In genomic region chr2:11234309-11234708, GRCh38 we compare ENCODE assay signal across 8 cellular contexts.
DNase-seq lines count a peak whose midpoint lies in the region; ATAC-seq and TF ChIP-seq lines count a peak whose summit lies in the region.

No MANE protein-coding gene starts in this region.

- no peaks in the 10 kb centered on the region for H3K9me2 ChIP-seq in PC-3 (replicated peaks; ENCODE audit: low read length)

- ATAC-seq in PC-3 (peak; percentile 42), GM19455 (IDR thresholded peaks at IDR 0.05; ENCODE audit: unreplicated experiment) (no peak), GM21619 (IDR thresholded peaks at IDR 0.05; ENCODE audit: unreplicated experiment) (no peak)

- no peaks in the 10 kb centered on the region for H4K20me1 ChIP-seq in PC-3 (ENCODE audit: low read length)
- peaks cover 58% of the 10 kb centered on the region for H4K20me1 ChIP-seq in smooth muscle cell (ENCODE audit: low read depth)

- H3K79me2 ChIP-seq in PC-3 (ENCODE audit: low read length) (peaks cover 22% of the 10 kb centered on the region), smooth muscle cell (ENCODE audit: low read depth) (peaks cover 97% of the 10 kb centered on the region)

- H3F3A ChIP-seq in PC-3 (ENCODE audit: low read length, unreplicated experiment), result no peaks in the 10 kb centered on the region
- H3F3A ChIP-seq in smooth muscle cell (ENCODE audit: low read depth), result no peaks in the 10 kb centered on the region

- H3K4me2 ChIP-seq in PC-3 (ENCODE audit: low read length) (no peak overlapping the region), smooth muscle cell (no peak overlapping the region)

- CTCF ChIA-PET in PC-3 (lab: Charles Lee), result interaction anchor here (0.5 to 1.0 kb wide), 5 partner anchors 30 to 1773 kb away, joined by 3 to 5 read pairs (median 4); no protein-coding TSS in a partner anchor

- H3K4me3 ChIP-seq in PC-3 (ENCODE audit: low read length) (no peak overlapping the region), fibroblast of the aortic adventitia (ENCODE audit: low read depth, low read length) (no peak overlapping the region), smooth muscle cell (no peak overlapping the region)

- POLR2A ChIA-PET in PC-3 (lab: Charles Lee; ENCODE audit: unreplicated experiment), result no interaction called here

- H3K27ac ChIP-seq in PC-3 (ENCODE audit: low read length), result no peak overlapping the region
- H3K27ac ChIP-seq in smooth muscle cell (ENCODE audit: low read depth), result no peak overlapping the region

- intact Hi-C loops in PC-3 (cut with micrococcal nuclease), result loop anchor here (1.0 to 2.0 kb wide), 3 partner anchors 108 to 212 kb away; no protein-coding TSS in a partner anchor

- WGBS in smooth muscle cell (ENCODE audit: low lambda C conversion rate), result 88% methylated on average over 1 of the region's 1 CpG

- H2AFZ ChIP-seq in PC-3 (ENCODE audit: low read length) (no peak overlapping the region), smooth muscle cell (ENCODE audit: low read depth) (no peak overlapping the region)

- H3K4me1 ChIP-seq in PC-3 (ENCODE audit: insufficient read depth, low read length) (no peaks in the 10 kb centered on the region), smooth muscle cell (ENCODE audit: low read depth) (no peaks in the 10 kb centered on the region)

- H3K9ac ChIP-seq in PC-3 (ENCODE audit: low read length), result no peak overlapping the region
- no peak overlapping the region for H3K9ac ChIP-seq in smooth muscle cell (ENCODE audit: low read depth)

- TF ChIP-seq CTCF in PC-3 (conservative IDR thresholded peaks at IDR 0.05; ENCODE audit: low read depth, low read length), result peak; percentile 84
- peak; percentile 45 for TF ChIP-seq CTCF in fibroblast of the aortic adventitia (IDR thresholded peaks at IDR 0.05; ENCODE audit: insufficient read depth, low read length)
- TF ChIP-seq CTCF in smooth muscle cell (IDR thresholded peaks at IDR 0.05; ENCODE audit: borderline replicate concordance, insufficient read depth, poor library complexity, severe bottlenecking), result peak; percentile 52

- H3K27me3 ChIP-seq in PC-3 (ENCODE audit: low read length), result no peaks in the 10 kb centered on the region
- H3K27me3 ChIP-seq in smooth muscle cell (ENCODE audit: low read depth), result no peaks in the 10 kb centered on the region

- peak in 2 of 3 experiments; percentile 30 to 54 for DNase-seq in NCI-H1417 (lab: John Stamatoyannopoulos, UW)
- no peak for DNase-seq in NCI-H1417 treated with DMSO at 0.1 percent for 48 hours (lab: John Stamatoyannopoulos, UW)
- peak; percentile 40 for DNase-seq in PC-3
- DNase-seq in fibroblast of the aortic adventitia (ENCODE audit: low read depth), result peak; percentile 48
- no peak for DNase-seq in smooth muscle cell (lab: John Stamatoyannopoulos, UW; ENCODE audit: unreplicated experiment)
- no peak for DNase-seq in hepatic stellate cell (ENCODE audit: low spot score)

- H3K9me3 ChIP-seq in PC-3 (ENCODE audit: low read length) (no peaks in the 10 kb centered on the region), smooth muscle cell (replicated peaks; ENCODE audit: low read depth) (no peaks in the 10 kb centered on the region)

- H3K36me3 ChIP-seq in PC-3 (ENCODE audit: low read depth, low read length) (peaks cover 3% of the 10 kb centered on the region; the same call in 1 of the 2 replicates), smooth muscle cell (ENCODE audit: low read depth) (no peaks in the 10 kb centered on the region)

- no TSS peak for BruUV-seq in PC-3 (replicated peaks; lab: Mats Ljungman, UMichigan)

Comparison
In these comparisons a context has a peak if more than half of its experiments do, and no peak if none do; other contexts are left out.
1. DNase-seq: peak in NCI-H1417 (2 of 3), PC-3 (single experiment) and fibroblast of the aortic adventitia (single experiment); none in NCI-H1417 treated with DMSO at 0.1 percent for 48 hours (single experiment), smooth muscle cell (single experiment) and hepatic stellate cell (single experiment).
2. Peak in every context shown above with its lines, with median percentiles within 50 percentile points of each other: CTCF ChIP-seq.